Comparison of ENCODE assay signal across 25 cellular contexts in genomic region chrX:9195199-9195880, GRCh38.
DNase-seq lines count a peak whose midpoint lies in the region; ATAC-seq and TF ChIP-seq lines count a peak whose summit lies in the region.
"Had no signal": no experiment of that assay in that cellular context is flagged by ENCODE, and none has a peak within 500 bp of the region (broad histone marks: within the 10 kb centered on the region; RNA-seq: fewer than 3 reads in every experiment).

No MANE protein-coding gene starts in this region.

- peaks cover 0 to 4% of the 10 kb centered on the region in 2 donors for H3K4me1 Mint-ChIP-seq in effector memory CD8-positive, alpha-beta T cell (ENCODE audit: low read depth in 2 of 2)
- H3K4me1 Mint-ChIP-seq: endodermal cell had no signal

- no peak overlapping the region for H3K27ac ChIP-seq in DOHH2 (ENCODE audit: low read depth, low read length)
- H3K27ac ChIP-seq: foreskin keratinocyte, heart right ventricle, ovary had no signal

- H3K9me3 Mint-ChIP-seq in effector memory CD8-positive, alpha-beta T cell = no peaks in the 10 kb centered on the region
- H3K9me3 Mint-ChIP-seq: activated naive CD8-positive, alpha-beta T cell treated with anti-CD3 and anti-CD28 coated beads, Interleukin-2, amount 10 ng/mL, durations not matched to agents 7 days and 5 days; stimulated activated naive CD8-positive, alpha-beta T cell treated with anti-CD3 and anti-CD28 coated beads, Interleukin-15, amount 100 ng/mL, for 72 hours had no signal

- no peaks in the 10 kb centered on the region for H3K79me2 ChIP-seq in DOHH2 (ENCODE audit: control insufficient read depth, low read length)

- DNase-seq in NCI-H2107 (lab: John Stamatoyannopoulos, UW) (peak; percentile 1), NCI-H2107 treated with DMSO at 0.1 percent for 48 hours (lab: John Stamatoyannopoulos, UW; ENCODE audit: unreplicated experiment) (no peak), NCI-H2171 treated with DMSO at 0.1 percent for 48 hours (lab: John Stamatoyannopoulos, UW) (peak; percentile 14), occipital lobe (lab: John Stamatoyannopoulos, UW) (no peak), medulla oblongata (ENCODE audit: extremely low spot score) (no peak)
- no peak for DNase-seq in effector memory CD8-positive, alpha-beta T cell
- DNase-seq: ACHN; activated CD4-positive, alpha-beta T cell treated with anti-CD3 and anti-CD28 coated beads for 1 hour; activated CD8-positive, alpha-beta memory T cell treated with anti-CD3 and anti-CD28 coated beads for 24 hours; activated effector memory CD4-positive, alpha-beta T cell treated with Interleukin-2 at 50 U/mL for 16 hours; activated naive CD8-positive, alpha-beta T cell treated with anti-CD3 and anti-CD28 coated beads, Interleukin-2, amount 10 ng/mL, durations not matched to agents 7 days and 5 days; BE2C; DMS79 treated with DMSO at 0.1 percent for 48 hours; endodermal cell; foreskin keratinocyte; H9; heart right ventricle; nephron progenitor cell; OCI-M1; ovary; SK-N-SH; stimulated activated naive CD8-positive, alpha-beta T cell treated with anti-CD3 and anti-CD28 coated beads, Interleukin-15, amount 100 ng/mL, for 72 hours had no signal

- H3K9me3 ChIP-seq in DOHH2 (ENCODE audit: control insufficient read depth, insufficient read depth, low read length) = no peaks in the 10 kb centered on the region
- H3K9me3 ChIP-seq: BE2C, heart right ventricle, ovary, SK-N-SH had no signal

- H3K4me2 ChIP-seq in DOHH2 (ENCODE audit: low read length) = peak overlapping the region; percentile 32; the same call in 1 of the 2 replicates
- H3K4me2 ChIP-seq: SK-N-SH had no signal

- peaks cover 27% of the 10 kb centered on the region for H3K4me1 ChIP-seq in DOHH2 (ENCODE audit: control insufficient read depth, low read length)
- H3K4me1 ChIP-seq: BE2C, foreskin keratinocyte, heart right ventricle had no signal

- peak; percentile 21 for ATAC-seq in effector memory CD8-positive, alpha-beta T cell (replicated peaks)
- ATAC-seq: esophagus mucosa; foreskin keratinocyte; heart right ventricle; stimulated activated naive CD8-positive, alpha-beta T cell treated with anti-CD3 and anti-CD28 coated beads, Interleukin-15, amount 100 ng/mL, for 72 hours had no signal

- no peaks in the 10 kb centered on the region for H3K9me2 ChIP-seq in DOHH2 (replicated peaks; ENCODE audit: control insufficient read depth, low read length)
- H3K9me2 ChIP-seq: SK-N-SH had no signal

- no peaks in the 10 kb centered on the region for H3K36me3 Mint-ChIP-seq in effector memory CD8-positive, alpha-beta T cell (ENCODE audit: insufficient read depth)
- H3K36me3 Mint-ChIP-seq: activated naive CD8-positive, alpha-beta T cell treated with anti-CD3 and anti-CD28 coated beads, Interleukin-2, amount 10 ng/mL, durations not matched to agents 7 days and 5 days; IgD-negative memory B cell had no signal

- H3K27me3 Mint-ChIP-seq in effector memory CD8-positive, alpha-beta T cell = no peaks in the 10 kb centered on the region
- H3K27me3 Mint-ChIP-seq: activated naive CD8-positive, alpha-beta T cell treated with anti-CD3 and anti-CD28 coated beads, Interleukin-2, amount 10 ng/mL, durations not matched to agents 7 days and 5 days; stimulated activated naive CD8-positive, alpha-beta T cell treated with anti-CD3 and anti-CD28 coated beads, Interleukin-15, amount 100 ng/mL, for 72 hours had no signal

- no peaks in the 10 kb centered on the region for H3K36me3 ChIP-seq in DOHH2 (ENCODE audit: control insufficient read depth, low read length)
- H3K36me3 ChIP-seq: BE2C, heart right ventricle, ovary had no signal

- no peaks in the 10 kb centered on the region for H3F3A ChIP-seq in DOHH2 (ENCODE audit: control insufficient read depth, insufficient read depth)

- no peak overlapping the region for H3K4me3 Mint-ChIP-seq in effector memory CD8-positive, alpha-beta T cell
- H3K4me3 Mint-ChIP-seq: activated naive CD8-positive, alpha-beta T cell treated with anti-CD3 and anti-CD28 coated beads, Interleukin-2, amount 10 ng/mL, durations not matched to agents 7 days and 5 days; endodermal cell; H9; IgD-negative memory B cell; nephron progenitor cell; stimulated activated naive CD8-positive, alpha-beta T cell treated with anti-CD3 and anti-CD28 coated beads, Interleukin-15, amount 100 ng/mL, for 72 hours had no signal

- peak overlapping the region in 1 of 2 donors; percentile 41 for H3K27ac Mint-ChIP-seq in effector memory CD8-positive, alpha-beta T cell
- H3K27ac Mint-ChIP-seq: activated naive CD8-positive, alpha-beta T cell treated with anti-CD3 and anti-CD28 coated beads, Interleukin-2, amount 10 ng/mL, durations not matched to agents 7 days and 5 days; endodermal cell; H9; IgD-negative memory B cell; nephron progenitor cell; stimulated activated naive CD8-positive, alpha-beta T cell treated with anti-CD3 and anti-CD28 coated beads, Interleukin-15, amount 100 ng/mL, for 72 hours had no signal

- H4K20me1 ChIP-seq in DOHH2 (ENCODE audit: control insufficient read depth, insufficient read depth, low read depth, low read length) = no peaks in the 10 kb centered on the region

- no peak for TF ChIP-seq CTCF in DOHH2 (IDR thresholded peaks at IDR 0.05; ENCODE audit: low read depth, low read length, poor library complexity, severe bottlenecking)

- 0 out of 2 replicates have a peak overlapping the region, but pooled peaks have one; percentile 1 for H3K4me3 ChIP-seq in DOHH2 (ENCODE audit: low read length)
- H3K4me3 ChIP-seq: heart right ventricle, ovary had no signal

- H3K27me3 ChIP-seq in DOHH2 (ENCODE audit: control insufficient read depth, low read length) = no peaks in the 10 kb centered on the region
- H3K27me3 ChIP-seq: BE2C, foreskin keratinocyte, ovary had no signal

Comparison
In these comparisons a context has a peak if more than half of its experiments do, and no peak if none do; other contexts are left out.
1. DNase-seq: peak in NCI-H2107 (single experiment) and NCI-H2171 treated with DMSO at 0.1 percent for 48 hours (single experiment); none in NCI-H2107 treated with DMSO at 0.1 percent for 48 hours (single experiment), effector memory CD8-positive, alpha-beta T cell (0 of 3), occipital lobe (single experiment) and medulla oblongata (single experiment).